In genomic region chr7:27117687-27118491, GRCh38 we compare ENCODE assay signal across 14 cellular contexts. TPM values are rescaled to one million over a fixed set of nuclear protein-coding genes. Genes with fewer than 3 reads are reported as not detected.
DNase-seq lines count a peak whose midpoint lies in the region; ATAC-seq and TF ChIP-seq lines count a peak whose summit lies in the region.
"Had no signal": no experiment of that assay in that cellular context is flagged by ENCODE, and none has a peak within 500 bp of the region (broad histone marks: within the 10 kb centered on the region; RNA-seq: fewer than 3 reads in every experiment).

No MANE protein-coding gene starts in this region.

- H4K12ac ChIP-seq in trophoblast cell (ENCODE audit: low read depth, low read length): no peak overlapping the region

- H3K27me3 ChIP-seq in GM23338 (ENCODE audit: insufficient read depth) (peaks cover 97% of the 10 kb centered on the region), iPS-15b (ENCODE audit: control insufficient read depth, insufficient read depth, low read length) (peaks cover 96% of the 10 kb centered on the region), neuronal stem cell (ENCODE audit: control insufficient read depth in 3 of 3, insufficient read depth in 3 of 3, low read depth in 1 of 3, low read length in 3 of 3) (peaks cover 61 to 95% (median 94%) of the 10 kb centered on the region in 3 experiments), trophoblast cell (ENCODE audit: insufficient read depth, low read length) (peaks cover 84% of the 10 kb centered on the region)
- H3K27me3 ChIP-seq: BLaER1 treated with 17β-estradiol and CSF1 and Interleukin-3, amounts not matched to agents 10 nM and 100 nM had no signal

- H2BK15ac ChIP-seq in neuronal stem cell (ENCODE audit: low read length): no peak overlapping the region

- H3K27ac Mint-ChIP-seq in GM23338 (no peak overlapping the region), brain (peak overlapping the region in 2 of 5 experiments; percentile 71 to 76)
- H3K27ac Mint-ChIP-seq: dendritic cell treated with granulocyte-macrophage colony-stimulating factor and Interleukin-4, amounts not matched to agents 40 ng/mL and 50 ng/mL, for 4 days had no signal

- TF ChIP-seq CTCF in GM23338 (conservative IDR thresholded peaks at IDR 0.05; ENCODE audit: low read depth in 2 of 2) (no peak), brain (conservative IDR thresholded peaks at IDR 0.05) (no peak)

- H2BK12ac ChIP-seq in neuronal stem cell (ENCODE audit: low read length) (no peak overlapping the region), trophoblast cell (ENCODE audit: low read length) (no peak overlapping the region)

- no peak overlapping the region; the same call in 2 of the 3 replicates for H3K4me3 Mint-ChIP-seq in GM23338
- H3K4me3 Mint-ChIP-seq in brain: peak overlapping the region in 4 of 5 experiments; percentile 70 to 78 (median 73)
- H3K4me3 Mint-ChIP-seq: dendritic cell treated with granulocyte-macrophage colony-stimulating factor and Interleukin-4, amounts not matched to agents 40 ng/mL and 50 ng/mL, for 4 days had no signal

- H3K36me3 ChIP-seq in GM23338 (ENCODE audit: insufficient read depth) (no peaks in the 10 kb centered on the region), iPS-15b (ENCODE audit: control insufficient read depth, insufficient read depth, low read length) (no peaks in the 10 kb centered on the region), neuronal stem cell (replicated peaks in 1 of 2; ENCODE audit: control insufficient read depth in 2 of 2, insufficient read depth in 2 of 2, low read length in 2 of 2) (no peaks in the 10 kb centered on the region), trophoblast cell (ENCODE audit: control insufficient read depth in 1 of 2, insufficient read depth in 2 of 2, low read length in 2 of 2) (no peaks in the 10 kb centered on the region)
- H3K36me3 ChIP-seq: BLaER1 treated with 17β-estradiol and CSF1 and Interleukin-3, amounts not matched to agents 10 nM and 100 nM had no signal

- WGBS in neuronal stem cell (ENCODE audit: extremely low coverage in 2 of 2, insufficient read length in 2 of 2, insufficient replicate concordance in 1 of 2), 2 donors: no CpG with 5 or more reads among the region's 22 CpGs
- no CpG with 5 or more reads among the region's 22 CpGs for WGBS in trophoblast cell (ENCODE audit: extremely low coverage, insufficient coverage, insufficient read length)

- no peaks in the 10 kb centered on the region for H3K9me2 ChIP-seq in GM23338 (ENCODE audit: insufficient read depth)

- DNase-seq in GM23338 (ENCODE audit: low spot score): peak; percentile 75
- DNase-seq in renal cortical epithelial cell (ENCODE audit: low read depth): peak; percentile 69
- no peak for DNase-seq in neuronal stem cell (ENCODE audit: low spot score)
- DNase-seq in trophoblast cell: no peak
- DNase-seq: activated CD4-positive, CD25-positive, alpha-beta regulatory T cell treated with anti-CD3 and anti-CD28 coated beads, Interleukin-2, amount 50 U/mL, for 72 hours; activated gamma-delta T cell treated with Interleukin-2 at 50 U/mL for 16 hours; NCI-H526 treated with DMSO at 0.1 percent for 48 hours had no signal

- H3K14ac ChIP-seq in neuronal stem cell (ENCODE audit: low read length) (no peak overlapping the region), trophoblast cell (ENCODE audit: low read length) (no peak overlapping the region)

- H3K18ac ChIP-seq in neuronal stem cell (ENCODE audit: low read length): no peak overlapping the region
- no peak overlapping the region for H3K18ac ChIP-seq in trophoblast cell (ENCODE audit: low read length)

- H2AFZ ChIP-seq in GM23338: no peak overlapping the region
- H2AFZ ChIP-seq in neuronal stem cell (ENCODE audit: low read length): no peak overlapping the region
- H2AFZ ChIP-seq in trophoblast cell (ENCODE audit: insufficient read depth, low read length, poor library complexity): no peak overlapping the region

- H3K4ac ChIP-seq in neuronal stem cell (ENCODE audit: low read length) (no peak overlapping the region), trophoblast cell (ENCODE audit: low read depth, low read length) (no peak overlapping the region)

- H3K27ac ChIP-seq in GM23338 (ENCODE audit: low read depth) (no peak overlapping the region), neuronal stem cell (replicated peaks; ENCODE audit: low read length) (no peak overlapping the region), trophoblast cell (ENCODE audit: low read depth, low read length) (no peak overlapping the region)
- H3K27ac ChIP-seq: BLaER1 treated with 17β-estradiol and CSF1 and Interleukin-3, amounts not matched to agents 10 nM and 100 nM; SK-N-MC had no signal

- peak overlapping the region; percentile 57 for H3K4me2 ChIP-seq in GM23338
- H3K4me2 ChIP-seq in neuronal stem cell (ENCODE audit: insufficient read depth, low read length, poor library complexity, severe bottlenecking): no peak overlapping the region
- H3K4me2 ChIP-seq in trophoblast cell (ENCODE audit: low read length): no peak overlapping the region
- H3K4me2 ChIP-seq: BLaER1 treated with 17β-estradiol and CSF1 and Interleukin-3, amounts not matched to agents 10 nM and 100 nM had no signal

- H4K91ac ChIP-seq in neuronal stem cell (ENCODE audit: low read depth, low read length, poor library complexity): no peak overlapping the region
- no peak overlapping the region for H4K91ac ChIP-seq in trophoblast cell (ENCODE audit: low read depth, low read length)

- H3K9ac ChIP-seq in iPS-15b (ENCODE audit: low read depth, low read length) (no peak overlapping the region), neuronal stem cell (ENCODE audit: low read depth, low read length, poor library complexity) (no peak overlapping the region), trophoblast cell (ENCODE audit: low read length) (no peak overlapping the region)
- H3K9ac ChIP-seq: BLaER1 treated with 17β-estradiol and CSF1 and Interleukin-3, amounts not matched to agents 10 nM and 100 nM had no signal

- H3K27me3 Mint-ChIP-seq in GM23338 (ENCODE audit: insufficient read depth, low read depth, poor library complexity): peaks cover 95% of the 10 kb centered on the region
- H3K27me3 Mint-ChIP-seq in brain: peaks cover 96% of the 10 kb centered on the region

- no peak overlapping the region for H2BK5ac ChIP-seq in neuronal stem cell (ENCODE audit: low read length)
- H2BK5ac ChIP-seq in trophoblast cell (ENCODE audit: low read depth, low read length, poor library complexity): no peak overlapping the region

- H3K4me1 ChIP-seq in GM23338 (ENCODE audit: insufficient read depth) (peaks cover 35% of the 10 kb centered on the region), iPS-15b (ENCODE audit: control insufficient read depth, insufficient read depth, low read length) (peaks cover 2% of the 10 kb centered on the region), neuronal stem cell (ENCODE audit: control insufficient read depth in 2 of 2, insufficient read depth in 1 of 2, low read depth in 1 of 2, low read length in 2 of 2) (no peaks in the 10 kb centered on the region), trophoblast cell (ENCODE audit: control insufficient read depth in 1 of 2, insufficient read depth in 2 of 2, low read length in 2 of 2) (no peaks in the 10 kb centered on the region)
- H3K4me1 ChIP-seq: BLaER1 treated with 17β-estradiol and CSF1 and Interleukin-3, amounts not matched to agents 10 nM and 100 nM had no signal

- H4K8ac ChIP-seq in neuronal stem cell (ENCODE audit: low read depth, low read length) (no peak overlapping the region), trophoblast cell (ENCODE audit: low read depth, low read length) (no peak overlapping the region)

- peaks cover 62% of the 10 kb centered on the region for H4K20me1 ChIP-seq in GM23338 (replicated peaks; ENCODE audit: insufficient read depth)
- H4K20me1 ChIP-seq: BLaER1 treated with 17β-estradiol and CSF1 and Interleukin-3, amounts not matched to agents 10 nM and 100 nM had no signal

- H3K23ac ChIP-seq in neuronal stem cell (ENCODE audit: low read depth, low read length, poor library complexity) (no peak overlapping the region), trophoblast cell (ENCODE audit: low read length) (no peak overlapping the region)

- H3K4me1 Mint-ChIP-seq in GM23338: peaks cover 9% of the 10 kb centered on the region
- peaks cover 5% of the 10 kb centered on the region for H3K4me1 Mint-ChIP-seq in brain

- no peaks in the 10 kb centered on the region for H3K9me3 ChIP-seq in iPS-15b (ENCODE audit: control insufficient read depth, insufficient read depth, low read length)
- peaks cover 0 to 4% of the 10 kb centered on the region in 2 donors for H3K9me3 ChIP-seq in neuronal stem cell (replicated peaks in 1 of 2; ENCODE audit: control insufficient read depth in 2 of 2, insufficient read depth in 1 of 2, low read depth in 1 of 2, low read length in 2 of 2)
- peaks cover 5% of the 10 kb centered on the region for H3K9me3 ChIP-seq in trophoblast cell (ENCODE audit: insufficient read depth, low read depth, low read length)

- H3K4me3 ChIP-seq in GM23338 (0 out of 2 replicates have a peak overlapping the region, but pooled peaks have one; percentile 32), iPS-15b (ENCODE audit: low read depth, low read length) (peak overlapping the region; percentile 13), neuronal stem cell (ENCODE audit: low read length in 2 of 2) (no peak overlapping the region), trophoblast cell (ENCODE audit: low read depth, low read length) (no peak overlapping the region)
- H3K4me3 ChIP-seq: BLaER1 treated with 17β-estradiol and CSF1 and Interleukin-3, amounts not matched to agents 10 nM and 100 nM; SK-N-MC had no signal

- H3K79me2 ChIP-seq in GM23338 (replicated peaks; ENCODE audit: insufficient read depth) (no peaks in the 10 kb centered on the region), trophoblast cell (ENCODE audit: control insufficient read depth, insufficient read depth, low read length, poor library complexity) (no peaks in the 10 kb centered on the region)

- no peak overlapping the region for H2BK120ac ChIP-seq in neuronal stem cell (ENCODE audit: low read depth, low read length)
- no peak overlapping the region for H2BK120ac ChIP-seq in trophoblast cell (ENCODE audit: insufficient read depth, low read length, poor library complexity)

- H3K36me3 Mint-ChIP-seq in GM23338 (ENCODE audit: low read depth) (no peaks in the 10 kb centered on the region), brain (no peaks in the 10 kb centered on the region)

- H2AK5ac ChIP-seq in neuronal stem cell (ENCODE audit: low read depth, low read length) (no peak overlapping the region), trophoblast cell (ENCODE audit: low read length) (no peak overlapping the region)

- H3K79me1 ChIP-seq in neuronal stem cell (ENCODE audit: low read depth, low read length): no peaks in the 10 kb centered on the region
- no peaks in the 10 kb centered on the region for H3K79me1 ChIP-seq in trophoblast cell (ENCODE audit: low read length)

- H3F3A ChIP-seq in GM23338 (replicated peaks; ENCODE audit: low read depth): peaks cover 48% of the 10 kb centered on the region

- H3K9me3 Mint-ChIP-seq in GM23338: peaks cover 8% of the 10 kb centered on the region; the same call in 1 of the 3 replicates
- H3K9me3 Mint-ChIP-seq in brain: peaks cover 0 to 8% (median 0%) of the 10 kb centered on the region in 5 experiments
- H3K9me3 Mint-ChIP-seq: dendritic cell treated with granulocyte-macrophage colony-stimulating factor and Interleukin-4, amounts not matched to agents 40 ng/mL and 50 ng/mL, for 4 days had no signal

- peak; percentile 19 for ATAC-seq in GM23338
- ATAC-seq in esophagus mucosa: no peak
- no peak for ATAC-seq in GM21390 (IDR thresholded peaks at IDR 0.05; ENCODE audit: unreplicated experiment)

RNA-seq across cellular contexts. Expression of gene HOXA4, which starts 12.7 kb away (rescaled TPM):
- not detected in 2 replicates for total RNA-seq in GM23338 (2014; rRNA removed; shearing (Covaris generic))
- polyA plus RNA-seq in GM23338 (2016; fragmentation: Nextera tagmentation; extraction: Ambion mirVana) (not detected in 2 replicates), brain (ENCODE audit: insufficient read depth, low read depth, low replicate concordance) (1.1 TPM)
- total RNA-seq in renal cortical epithelial cell (0.17 and 0.75 TPM in 2 replicates), esophagus mucosa (5.5 TPM)
- not detected for polyA plus RNA-seq in neuronal stem cell (2013, experiment 1 of 2)
- not detected for polyA plus RNA-seq in neuronal stem cell (2013, experiment 2 of 2)
- 0.03 TPM in 1 of 2 replicates, not detected in the other for polyA plus RNA-seq in trophoblast cell (2013)

RNA-seq across cellular contexts. Expression of gene HOXA2, which starts 15.4 kb away (rescaled TPM):
- total RNA-seq in GM23338 (2014; rRNA removed; shearing (Covaris generic)): not detected in 2 replicates
- polyA plus RNA-seq in GM23338 (2016; fragmentation: Nextera tagmentation; extraction: Ambion mirVana) (not detected in 2 replicates), brain (ENCODE audit: insufficient read depth, low read depth, low replicate concordance) (not detected)
- total RNA-seq in renal cortical epithelial cell (0.35 and 1.9 TPM in 2 replicates), esophagus mucosa (1.1 TPM)
- 0.04 TPM for polyA plus RNA-seq in neuronal stem cell (2013, experiment 1 of 2)
- not detected for polyA plus RNA-seq in neuronal stem cell (2013, experiment 2 of 2)
- polyA plus RNA-seq in trophoblast cell (2013): not detected in 2 replicates

RNA-seq across cellular contexts. Expression of gene HOXA1, which starts 22.1 kb away (rescaled TPM):
- total RNA-seq in GM23338 (2014; rRNA removed; shearing (Covaris generic)): not detected in 2 replicates
- not detected in 2 replicates for polyA plus RNA-seq in GM23338 (2016; fragmentation: Nextera tagmentation; extraction: Ambion mirVana)
- not detected for polyA plus RNA-seq in brain (ENCODE audit: insufficient read depth, low read depth, low replicate concordance)
- 1.0 and 1.8 TPM in 2 replicates for total RNA-seq in renal cortical epithelial cell
- not detected for polyA plus RNA-seq in neuronal stem cell (2013, experiment 1 of 2)
- polyA plus RNA-seq in neuronal stem cell (2013, experiment 2 of 2): not detected
- total RNA-seq in esophagus mucosa: 3.2 TPM
- polyA plus RNA-seq in trophoblast cell (2013): 0.05 and 0.06 TPM in 2 replicates

RNA-seq across cellular contexts. Expression of gene HOXA5, which starts 25.6 kb away (rescaled TPM):
- total RNA-seq in GM23338 (2014; rRNA removed; shearing (Covaris generic)): not detected in 2 replicates
- polyA plus RNA-seq in GM23338 (2016; fragmentation: Nextera tagmentation; extraction: Ambion mirVana) (not detected in 2 replicates), brain (ENCODE audit: insufficient read depth, low read depth, low replicate concordance) (25.3 TPM)
- total RNA-seq in renal cortical epithelial cell (13.4 and 34.2 TPM in 2 replicates), esophagus mucosa (5.6 TPM)
- polyA plus RNA-seq in neuronal stem cell (2013, experiment 1 of 2): not detected
- not detected for polyA plus RNA-seq in neuronal stem cell (2013, experiment 2 of 2)
- not detected in 2 replicates for polyA plus RNA-seq in trophoblast cell (2013)

RNA-seq across cellular contexts. Expression of gene HOXA6, which starts 29.7 kb away (rescaled TPM):
- not detected in 2 replicates for total RNA-seq in GM23338 (2014; rRNA removed; shearing (Covaris generic))
- polyA plus RNA-seq in GM23338 (2016; fragmentation: Nextera tagmentation; extraction: Ambion mirVana) (not detected in 2 replicates), brain (ENCODE audit: insufficient read depth, low read depth, low replicate concordance) (14.9 TPM)
- total RNA-seq in renal cortical epithelial cell (2.8 and 22.0 TPM in 2 replicates), esophagus mucosa (1.7 TPM)
- polyA plus RNA-seq in neuronal stem cell (2013, experiment 1 of 2): not detected
- polyA plus RNA-seq in neuronal stem cell (2013, experiment 2 of 2): not detected
- polyA plus RNA-seq in trophoblast cell (2013): not detected in 2 replicates

Comparison
In these comparisons a context has a peak if more than half of its experiments do, and no peak if none do; other contexts are left out.
1. DNase-seq: peak in GM23338 (single experiment) and renal cortical epithelial cell (single experiment); none in neuronal stem cell (single experiment) and trophoblast cell (0 of 2).
2. H3K4me3 ChIP-seq: peak in GM23338 (single experiment) and iPS-15b (single experiment); none in neuronal stem cell (0 of 2) and trophoblast cell (single experiment).